Comparison of ENCODE assay signal across 1 cellular context in the genomic region with DNA sequence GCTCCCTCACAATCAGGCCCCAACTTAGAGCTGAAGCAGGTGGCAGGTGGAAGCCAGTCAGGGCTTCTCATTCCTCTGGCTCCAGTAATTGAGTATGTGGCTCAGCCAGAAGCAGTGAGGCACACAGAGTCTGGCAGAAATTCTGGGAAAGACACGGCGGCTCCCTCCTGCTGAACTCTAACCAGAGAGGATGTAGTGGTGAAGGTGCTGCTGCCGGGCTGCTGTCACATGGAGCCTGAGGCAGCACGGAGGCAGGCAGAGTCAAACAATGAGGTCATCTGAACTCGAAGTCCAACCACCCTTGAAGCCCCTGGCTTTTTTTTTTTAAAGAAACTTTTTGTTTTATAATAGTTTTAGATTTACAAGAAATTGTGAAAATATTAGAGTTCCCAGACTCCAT.
TF ChIP-seq lines count a peak whose summit lies in the region.

No MANE protein-coding gene starts in this region.

TF ChIP-seq in HepG2, 621 proteins besides CTCF, POLR2A, EP300 and RAD21 (continued from another document and continues in another):
- TF ChIP-seq, protein P1, sequence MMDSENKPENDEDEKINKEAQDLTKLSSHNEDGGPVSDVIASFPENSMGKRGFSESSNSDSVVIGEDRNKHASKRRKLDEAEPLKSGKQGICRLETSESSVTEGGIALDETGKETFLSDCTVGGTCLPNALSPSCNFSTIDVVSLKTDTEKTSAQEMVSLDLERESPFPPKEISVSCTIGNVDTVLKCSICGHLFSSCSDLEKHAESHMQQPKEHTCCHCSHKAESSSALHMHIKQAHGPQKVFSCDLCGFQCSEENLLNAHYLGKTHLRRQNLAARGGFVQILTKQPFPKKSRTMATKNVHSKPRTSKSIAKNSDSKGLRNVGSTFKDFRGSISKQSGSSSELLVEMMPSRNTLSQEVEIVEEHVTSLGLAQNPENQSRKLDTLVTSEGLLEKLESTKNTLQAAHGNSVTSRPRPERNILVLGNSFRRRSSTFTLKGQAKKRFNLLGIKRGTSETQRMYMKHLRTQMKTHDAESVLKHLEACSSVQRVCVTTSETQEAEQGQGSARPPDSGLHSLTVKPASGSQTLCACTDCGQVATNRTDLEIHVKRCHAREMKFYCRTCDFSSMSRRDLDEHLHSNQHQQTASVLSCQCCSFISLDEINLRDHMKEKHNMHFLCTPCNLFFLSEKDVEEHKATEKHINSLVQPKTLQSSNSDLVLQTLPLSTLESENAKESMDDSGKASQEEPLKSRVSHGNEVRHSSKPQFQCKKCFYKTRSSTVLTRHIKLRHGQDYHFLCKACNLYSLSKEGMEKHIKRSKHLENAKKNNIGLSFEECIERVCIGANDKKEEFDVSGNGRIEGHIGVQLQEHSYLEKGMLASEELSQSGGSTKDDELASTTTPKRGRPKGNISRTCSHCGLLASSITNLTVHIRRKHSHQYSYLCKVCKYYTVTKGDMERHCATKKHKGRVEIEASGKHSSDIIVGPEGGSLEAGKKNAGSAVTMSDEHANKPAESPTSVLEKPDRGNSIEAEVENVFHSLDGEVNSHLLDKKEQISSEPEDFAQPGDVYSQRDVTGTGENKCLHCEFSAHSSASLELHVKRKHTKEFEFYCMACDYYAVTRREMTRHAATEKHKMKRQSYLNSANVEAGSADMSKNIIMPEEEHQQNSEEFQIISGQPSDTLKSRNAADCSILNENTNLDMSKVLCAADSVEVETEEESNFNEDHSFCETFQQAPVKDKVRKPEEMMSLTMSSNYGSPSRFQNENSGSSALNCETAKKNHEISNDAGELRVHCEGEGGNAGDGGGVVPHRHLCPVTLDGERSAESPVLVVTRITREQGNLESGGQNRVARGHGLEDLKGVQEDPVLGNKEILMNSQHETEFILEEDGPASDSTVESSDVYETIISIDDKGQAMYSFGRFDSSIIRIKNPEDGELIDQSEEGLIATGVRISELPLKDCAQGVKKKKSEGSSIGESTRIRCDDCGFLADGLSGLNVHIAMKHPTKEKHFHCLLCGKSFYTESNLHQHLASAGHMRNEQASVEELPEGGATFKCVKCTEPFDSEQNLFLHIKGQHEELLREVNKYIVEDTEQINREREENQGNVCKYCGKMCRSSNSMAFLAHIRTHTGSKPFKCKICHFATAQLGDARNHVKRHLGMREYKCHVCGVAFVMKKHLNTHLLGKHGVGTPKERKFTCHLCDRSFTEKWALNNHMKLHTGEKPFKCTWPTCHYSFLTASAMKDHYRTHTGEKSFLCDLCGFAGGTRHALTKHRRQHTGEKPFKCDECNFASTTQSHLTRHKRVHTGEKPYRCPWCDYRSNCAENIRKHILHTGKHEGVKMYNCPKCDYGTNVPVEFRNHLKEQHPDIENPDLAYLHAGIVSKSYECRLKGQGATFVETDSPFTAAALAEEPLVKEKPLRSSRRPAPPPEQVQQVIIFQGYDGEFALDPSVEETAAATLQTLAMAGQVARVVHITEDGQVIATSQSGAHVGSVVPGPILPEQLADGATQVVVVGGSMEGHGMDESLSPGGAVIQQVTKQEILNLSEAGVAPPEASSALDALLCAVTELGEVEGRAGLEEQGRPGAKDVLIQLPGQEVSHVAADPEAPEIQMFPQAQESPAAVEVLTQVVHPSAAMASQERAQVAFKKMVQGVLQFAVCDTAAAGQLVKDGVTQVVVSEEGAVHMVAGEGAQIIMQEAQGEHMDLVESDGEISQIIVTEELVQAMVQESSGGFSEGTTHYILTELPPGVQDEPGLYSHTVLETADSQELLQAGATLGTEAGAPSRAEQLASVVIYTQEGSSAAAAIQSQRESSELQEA (CRISPR knock-in tag; IDR thresholded peaks at IDR 0.05; ENCODE audit: not compliant biosample characterization): no peak
- TF ChIP-seq HOXD1 (CRISPR knock-in tag; IDR thresholded peaks at IDR 0.05) (no peak), AGO2 (optimal IDR thresholded peaks at IDR 0.05; ENCODE audit: low read depth, low read length) (no peak), EED (CRISPR knock-in tag; IDR thresholded peaks at IDR 0.05) (no peak), ZNF891 (CRISPR knock-in tag; IDR thresholded peaks at IDR 0.05) (no peak), HDAC1 (CRISPR knock-in tag; IDR thresholded peaks at IDR 0.05) (peak; percentile 62), JUND (CRISPR knock-in tag; IDR thresholded peaks at IDR 0.05) (0 out of 2 replicates have a peak, but pooled peaks have one; percentile 53), ZNF772 (CRISPR knock-in tag; IDR thresholded peaks at IDR 0.05) (0 out of 2 replicates have a peak, but pooled peaks have one; percentile 50), NFE2L1 (CRISPR knock-in tag; IDR thresholded peaks at IDR 0.05; ENCODE audit: borderline replicate concordance) (no peak), JUN (CRISPR knock-in tag; IDR thresholded peaks at IDR 0.05) (peak; percentile 84), CREM (IDR thresholded peaks at IDR 0.05) (0 out of 2 replicates have a peak, but pooled peaks have one; percentile 29), CREM (CRISPR knock-in tag; IDR thresholded peaks at IDR 0.05) (no peak), ZNF777 (CRISPR knock-in tag; IDR thresholded peaks at IDR 0.05) (no peak), CHCHD3 (CRISPR knock-in tag; IDR thresholded peaks at IDR 0.05) (no peak), IKZF4 (CRISPR knock-in tag; IDR thresholded peaks at IDR 0.05; ENCODE audit: borderline replicate concordance, low read depth, not compliant biosample characterization) (no peak), TBX3 (IDR thresholded peaks at IDR 0.05; ENCODE audit: borderline replicate concordance) (no peak), EHMT2 (IDR thresholded peaks at IDR 0.05; ENCODE audit: borderline replicate concordance, low read depth, low read length) (no peak), FOXM1 (CRISPR knock-in tag; IDR thresholded peaks at IDR 0.05) (no peak), ZNF761 (CRISPR knock-in tag; conservative IDR thresholded peaks at IDR 0.05) (no peak), SMAD9 (CRISPR knock-in tag; IDR thresholded peaks at IDR 0.05) (no peak), TBX2 (CRISPR knock-in tag; IDR thresholded peaks at IDR 0.05; ENCODE audit: borderline replicate concordance) (peak; percentile 60; the same call in 1 of the 2 replicates), CCAR2 (optimal IDR thresholded peaks at IDR 0.05; ENCODE audit: low read depth, low read length) (no peak), ZNF7 (CRISPR knock-in tag; IDR thresholded peaks at IDR 0.05) (no peak), NPAS2 (CRISPR knock-in tag; IDR thresholded peaks at IDR 0.05; ENCODE audit: borderline replicate concordance) (no peak), ZMYM4 (CRISPR knock-in tag; IDR thresholded peaks at IDR 0.05) (peak; percentile 53), ZNF136 (CRISPR knock-in tag; IDR thresholded peaks at IDR 0.05; ENCODE audit: low read depth) (no peak), ZNF558 (CRISPR knock-in tag; IDR thresholded peaks at IDR 0.05; ENCODE audit: borderline replicate concordance) (no peak), CBX2 (IDR thresholded peaks at IDR 0.05; ENCODE audit: low read depth, low read length) (no peak), CBX2 (CRISPR knock-in tag; IDR thresholded peaks at IDR 0.05; ENCODE audit: low read depth) (no peak), ZNF292 (CRISPR knock-in tag; IDR thresholded peaks at IDR 0.05; ENCODE audit: borderline replicate concordance, low read depth) (peak; percentile 83; the same call in 1 of the 2 replicates), ZFP36 (IDR thresholded peaks at IDR 0.05; ENCODE audit: borderline replicate concordance, low read depth, low read length, partially characterized antibody) (no peak), SSRP1 (CRISPR knock-in tag; IDR thresholded peaks at IDR 0.05) (no peak), ZNF230 (CRISPR knock-in tag; IDR thresholded peaks at IDR 0.05) (0 out of 2 replicates have a peak, but pooled peaks have one; percentile 29), REPIN1 (CRISPR knock-in tag; IDR thresholded peaks at IDR 0.05; ENCODE audit: borderline replicate concordance, low read depth) (no peak), SP2 (CRISPR knock-in tag; IDR thresholded peaks at IDR 0.05) (no peak), POGZ (CRISPR knock-in tag; IDR thresholded peaks at IDR 0.05) (0 out of 2 replicates have a peak, but pooled peaks have one; percentile 16), HIVEP1 (CRISPR knock-in tag; IDR thresholded peaks at IDR 0.05) (no peak), ZNF253 (CRISPR knock-in tag; IDR thresholded peaks at IDR 0.05; ENCODE audit: borderline replicate concordance) (no peak), ZNF329 (CRISPR knock-in tag; IDR thresholded peaks at IDR 0.05; ENCODE audit: low read depth) (no peak), RFXAP (CRISPR knock-in tag; IDR thresholded peaks at IDR 0.05; ENCODE audit: borderline replicate concordance) (0 out of 2 replicates have a peak, but pooled peaks have one; percentile 32), MIXL1 (CRISPR knock-in tag; IDR thresholded peaks at IDR 0.05) (0 out of 2 replicates have a peak, but pooled peaks have one; percentile 55)
- TF ChIP-seq, protein P2, sequence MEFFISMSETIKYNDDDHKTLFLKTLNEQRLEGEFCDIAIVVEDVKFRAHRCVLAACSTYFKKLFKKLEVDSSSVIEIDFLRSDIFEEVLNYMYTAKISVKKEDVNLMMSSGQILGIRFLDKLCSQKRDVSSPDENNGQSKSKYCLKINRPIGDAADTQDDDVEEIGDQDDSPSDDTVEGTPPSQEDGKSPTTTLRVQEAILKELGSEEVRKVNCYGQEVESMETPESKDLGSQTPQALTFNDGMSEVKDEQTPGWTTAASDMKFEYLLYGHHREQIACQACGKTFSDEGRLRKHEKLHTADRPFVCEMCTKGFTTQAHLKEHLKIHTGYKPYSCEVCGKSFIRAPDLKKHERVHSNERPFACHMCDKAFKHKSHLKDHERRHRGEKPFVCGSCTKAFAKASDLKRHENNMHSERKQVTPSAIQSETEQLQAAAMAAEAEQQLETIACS (CRISPR knock-in tag; IDR thresholded peaks at IDR 0.05): no peak
- TF ChIP-seq, protein P3, sequence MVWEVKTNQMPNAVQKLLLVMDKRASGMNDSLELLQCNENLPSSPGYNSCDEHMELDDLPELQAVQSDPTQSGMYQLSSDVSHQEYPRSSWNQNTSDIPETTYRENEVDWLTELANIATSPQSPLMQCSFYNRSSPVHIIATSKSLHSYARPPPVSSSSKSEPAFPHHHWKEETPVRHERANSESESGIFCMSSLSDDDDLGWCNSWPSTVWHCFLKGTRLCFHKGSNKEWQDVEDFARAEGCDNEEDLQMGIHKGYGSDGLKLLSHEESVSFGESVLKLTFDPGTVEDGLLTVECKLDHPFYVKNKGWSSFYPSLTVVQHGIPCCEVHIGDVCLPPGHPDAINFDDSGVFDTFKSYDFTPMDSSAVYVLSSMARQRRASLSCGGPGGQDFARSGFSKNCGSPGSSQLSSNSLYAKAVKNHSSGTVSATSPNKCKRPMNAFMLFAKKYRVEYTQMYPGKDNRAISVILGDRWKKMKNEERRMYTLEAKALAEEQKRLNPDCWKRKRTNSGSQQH (CRISPR knock-in tag; IDR thresholded peaks at IDR 0.05; ENCODE audit: low read depth): 0 out of 2 replicates have a peak, but pooled peaks have one; percentile 54
- TF ChIP-seq, protein P4, sequence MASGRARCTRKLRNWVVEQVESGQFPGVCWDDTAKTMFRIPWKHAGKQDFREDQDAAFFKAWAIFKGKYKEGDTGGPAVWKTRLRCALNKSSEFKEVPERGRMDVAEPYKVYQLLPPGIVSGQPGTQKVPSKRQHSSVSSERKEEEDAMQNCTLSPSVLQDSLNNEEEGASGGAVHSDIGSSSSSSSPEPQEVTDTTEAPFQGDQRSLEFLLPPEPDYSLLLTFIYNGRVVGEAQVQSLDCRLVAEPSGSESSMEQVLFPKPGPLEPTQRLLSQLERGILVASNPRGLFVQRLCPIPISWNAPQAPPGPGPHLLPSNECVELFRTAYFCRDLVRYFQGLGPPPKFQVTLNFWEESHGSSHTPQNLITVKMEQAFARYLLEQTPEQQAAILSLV (CRISPR knock-in tag; IDR thresholded peaks at IDR 0.05; ENCODE audit: borderline replicate concordance): no peak
- TF ChIP-seq, protein P5, sequence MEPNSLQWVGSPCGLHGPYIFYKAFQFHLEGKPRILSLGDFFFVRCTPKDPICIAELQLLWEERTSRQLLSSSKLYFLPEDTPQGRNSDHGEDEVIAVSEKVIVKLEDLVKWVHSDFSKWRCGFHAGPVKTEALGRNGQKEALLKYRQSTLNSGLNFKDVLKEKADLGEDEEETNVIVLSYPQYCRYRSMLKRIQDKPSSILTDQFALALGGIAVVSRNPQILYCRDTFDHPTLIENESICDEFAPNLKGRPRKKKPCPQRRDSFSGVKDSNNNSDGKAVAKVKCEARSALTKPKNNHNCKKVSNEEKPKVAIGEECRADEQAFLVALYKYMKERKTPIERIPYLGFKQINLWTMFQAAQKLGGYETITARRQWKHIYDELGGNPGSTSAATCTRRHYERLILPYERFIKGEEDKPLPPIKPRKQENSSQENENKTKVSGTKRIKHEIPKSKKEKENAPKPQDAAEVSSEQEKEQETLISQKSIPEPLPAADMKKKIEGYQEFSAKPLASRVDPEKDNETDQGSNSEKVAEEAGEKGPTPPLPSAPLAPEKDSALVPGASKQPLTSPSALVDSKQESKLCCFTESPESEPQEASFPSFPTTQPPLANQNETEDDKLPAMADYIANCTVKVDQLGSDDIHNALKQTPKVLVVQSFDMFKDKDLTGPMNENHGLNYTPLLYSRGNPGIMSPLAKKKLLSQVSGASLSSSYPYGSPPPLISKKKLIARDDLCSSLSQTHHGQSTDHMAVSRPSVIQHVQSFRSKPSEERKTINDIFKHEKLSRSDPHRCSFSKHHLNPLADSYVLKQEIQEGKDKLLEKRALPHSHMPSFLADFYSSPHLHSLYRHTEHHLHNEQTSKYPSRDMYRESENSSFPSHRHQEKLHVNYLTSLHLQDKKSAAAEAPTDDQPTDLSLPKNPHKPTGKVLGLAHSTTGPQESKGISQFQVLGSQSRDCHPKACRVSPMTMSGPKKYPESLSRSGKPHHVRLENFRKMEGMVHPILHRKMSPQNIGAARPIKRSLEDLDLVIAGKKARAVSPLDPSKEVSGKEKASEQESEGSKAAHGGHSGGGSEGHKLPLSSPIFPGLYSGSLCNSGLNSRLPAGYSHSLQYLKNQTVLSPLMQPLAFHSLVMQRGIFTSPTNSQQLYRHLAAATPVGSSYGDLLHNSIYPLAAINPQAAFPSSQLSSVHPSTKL (CRISPR knock-in tag; IDR thresholded peaks at IDR 0.05): peak; percentile 60
- TF ChIP-seq, protein P6, sequence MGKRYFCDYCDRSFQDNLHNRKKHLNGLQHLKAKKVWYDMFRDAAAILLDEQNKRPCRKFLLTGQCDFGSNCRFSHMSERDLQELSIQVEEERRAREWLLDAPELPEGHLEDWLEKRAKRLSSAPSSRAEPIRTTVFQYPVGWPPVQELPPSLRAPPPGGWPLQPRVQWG (CRISPR knock-in tag; IDR thresholded peaks at IDR 0.05; ENCODE audit: borderline replicate concordance, low read depth): no peak
- TF ChIP-seq, protein P7, sequence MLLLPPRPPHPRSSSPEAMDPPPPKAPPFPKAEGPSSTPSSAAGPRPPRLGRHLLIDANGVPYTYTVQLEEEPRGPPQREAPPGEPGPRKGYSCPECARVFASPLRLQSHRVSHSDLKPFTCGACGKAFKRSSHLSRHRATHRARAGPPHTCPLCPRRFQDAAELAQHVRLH (CRISPR knock-in tag; IDR thresholded peaks at IDR 0.05; ENCODE audit: borderline replicate concordance, low read depth): peak; percentile 43; the same call in 1 of the 2 replicates
- TF ChIP-seq, protein P8, sequence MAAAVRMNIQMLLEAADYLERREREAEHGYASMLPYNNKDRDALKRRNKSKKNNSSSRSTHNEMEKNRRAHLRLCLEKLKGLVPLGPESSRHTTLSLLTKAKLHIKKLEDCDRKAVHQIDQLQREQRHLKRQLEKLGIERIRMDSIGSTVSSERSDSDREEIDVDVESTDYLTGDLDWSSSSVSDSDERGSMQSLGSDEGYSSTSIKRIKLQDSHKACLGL (CRISPR knock-in tag; IDR thresholded peaks at IDR 0.05): no peak
